Comparison of ENCODE assay signal across 1 cellular context in the genomic region with DNA sequence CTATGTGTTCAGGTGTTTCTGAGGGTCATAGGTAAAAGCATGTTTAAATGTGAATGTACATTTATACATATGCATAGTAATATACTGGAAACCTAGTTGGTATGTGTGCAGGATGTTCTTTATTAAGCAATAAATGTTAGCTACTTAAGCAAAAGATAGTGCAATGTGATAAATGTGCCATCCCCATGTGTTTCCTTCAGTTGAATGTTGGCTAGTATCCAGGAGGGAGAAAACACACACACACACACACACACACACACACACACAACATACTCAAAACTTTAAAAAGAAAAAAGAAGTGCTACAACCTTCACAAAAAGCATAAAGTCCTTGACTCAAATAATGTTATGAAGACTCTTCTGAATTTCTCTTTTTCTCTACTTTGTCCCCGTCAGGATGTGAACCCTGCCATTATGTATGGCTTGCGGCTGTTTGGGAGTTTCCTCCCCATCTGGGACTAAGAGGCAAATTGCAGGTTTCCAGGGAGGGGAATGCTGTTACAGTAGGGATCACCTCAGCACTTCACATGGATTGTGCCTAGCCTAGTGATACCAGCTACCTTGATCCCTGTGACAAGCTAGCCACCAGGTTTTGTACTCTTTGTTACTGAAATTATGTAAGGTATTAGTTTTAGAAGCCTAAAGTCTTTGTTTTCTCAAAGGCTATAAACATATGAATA.
TF ChIP-seq lines count a peak whose summit lies in the region.

No MANE protein-coding gene starts in this region.

TF ChIP-seq in IMR-90, 13 proteins besides CTCF, POLR2A, EP300 and RAD21:
- TF ChIP-seq MAFK (IDR thresholded peaks at IDR 0.05; ENCODE audit: low read depth, low read length) (no peak), CHD1 (IDR thresholded peaks at IDR 0.05; ENCODE audit: low read depth, low read length) (no peak), ELK1 (IDR thresholded peaks at IDR 0.05; ENCODE audit: borderline replicate concordance, low read depth, low read length) (no peak), RFX5 (IDR thresholded peaks at IDR 0.05; ENCODE audit: low read depth, low read length) (no peak), MXI1 (IDR thresholded peaks at IDR 0.05; ENCODE audit: borderline replicate concordance, low read depth, low read length) (no peak), BHLHE40 (IDR thresholded peaks at IDR 0.05; ENCODE audit: low read depth, low read length) (no peak), MAZ (IDR thresholded peaks at IDR 0.05; ENCODE audit: borderline replicate concordance, low read depth, low read length) (no peak), RCOR1 (IDR thresholded peaks at IDR 0.05; ENCODE audit: insufficient replicate concordance, low read length) (no peak), NFE2L2 (IDR thresholded peaks at IDR 0.05; ENCODE audit: low read depth, low read length) (no peak), SMC3 (IDR thresholded peaks at IDR 0.05; ENCODE audit: low read depth, low read length) (no peak), FOS (IDR thresholded peaks at IDR 0.05; ENCODE audit: low read depth, low read length) (no peak), CEBPB (IDR thresholded peaks at IDR 0.05; ENCODE audit: low read depth, low read length) (no peak)
- TF ChIP-seq, protein P1, sequence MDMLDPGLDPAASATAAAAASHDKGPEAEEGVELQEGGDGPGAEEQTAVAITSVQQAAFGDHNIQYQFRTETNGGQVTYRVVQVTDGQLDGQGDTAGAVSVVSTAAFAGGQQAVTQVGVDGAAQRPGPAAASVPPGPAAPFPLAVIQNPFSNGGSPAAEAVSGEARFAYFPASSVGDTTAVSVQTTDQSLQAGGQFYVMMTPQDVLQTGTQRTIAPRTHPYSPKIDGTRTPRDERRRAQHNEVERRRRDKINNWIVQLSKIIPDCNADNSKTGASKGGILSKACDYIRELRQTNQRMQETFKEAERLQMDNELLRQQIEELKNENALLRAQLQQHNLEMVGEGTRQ (IDR thresholded peaks at IDR 0.05; ENCODE audit: low read depth, low read length) = no peak
TF ChIP-seq in IMR-90: peak in this region for 0.
